10 cellular contexts compared by ENCODE assay signal in the genomic region with DNA sequence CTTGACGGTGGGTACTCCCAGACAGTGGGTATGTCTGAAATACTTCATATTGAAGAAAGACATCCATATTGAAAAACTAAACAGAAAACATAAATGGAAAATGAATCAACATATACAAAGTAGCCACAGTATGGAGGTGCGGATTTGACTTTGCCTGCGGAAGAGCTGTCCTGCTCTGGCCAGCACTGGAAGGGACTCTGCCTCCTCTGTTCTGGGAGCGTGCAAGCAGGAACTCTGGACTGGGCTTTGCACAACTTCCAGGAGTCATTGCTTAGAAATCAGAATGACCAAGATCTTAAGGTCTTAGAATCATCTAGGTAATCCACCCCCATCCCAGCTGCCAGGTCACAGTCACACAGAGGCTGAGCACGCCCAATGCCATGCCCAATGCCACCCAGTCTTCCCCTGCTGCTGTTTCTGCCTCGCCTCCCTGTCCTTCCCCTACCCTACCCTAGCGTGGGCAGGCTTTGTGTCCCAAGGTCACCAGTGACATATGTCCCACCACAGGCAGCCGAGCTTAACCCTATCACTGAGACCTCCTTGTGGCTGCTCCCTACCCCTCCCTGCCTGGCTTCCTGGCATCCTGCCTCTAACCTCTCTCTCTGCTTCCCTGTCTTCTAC. TPM values are rescaled to one million over a fixed set of nuclear protein-coding genes. Genes with fewer than 3 reads are reported as not detected.
DNase-seq lines count a peak whose midpoint lies in the region; ATAC-seq and TF ChIP-seq lines count a peak whose summit lies in the region.
"Had no signal": no experiment of that assay in that cellular context is flagged by ENCODE, and none has a peak within 500 bp of the region (broad histone marks: within the 10 kb centered on the region; RNA-seq: fewer than 3 reads in every experiment).

No MANE protein-coding gene starts in this region.

- H3K9me3 ChIP-seq in GM23248 (ENCODE audit: low read depth) (no peaks in the 10 kb centered on the region), WERI-Rb-1 (ENCODE audit: severe bottlenecking) (no peaks in the 10 kb centered on the region), left ventricle myocardium inferior (replicated peaks) (no peaks in the 10 kb centered on the region)

- no peak overlapping the region for H3K9ac ChIP-seq in GM23248

- peaks cover 2% of the 10 kb centered on the region for H3K27me3 Mint-ChIP-seq in progenitor cell of endocrine pancreas
- H3K27me3 Mint-ChIP-seq: activated naive CD8-positive, alpha-beta T cell; effector memory CD8-positive, alpha-beta T cell had no signal

- H3K9me3 Mint-ChIP-seq in progenitor cell of endocrine pancreas (ENCODE audit: low read depth), result no peaks in the 10 kb centered on the region
- H3K9me3 Mint-ChIP-seq: effector memory CD8-positive, alpha-beta T cell had no signal

- TF ChIP-seq CTCF in WERI-Rb-1 (IDR thresholded peaks at IDR 0.05; ENCODE audit: low read depth, low read length) (no peak), left ventricle myocardium inferior (IDR thresholded peaks at IDR 0.05; ENCODE audit: borderline replicate concordance) (no peak), progenitor cell of endocrine pancreas (IDR thresholded peaks at IDR 0.05; ENCODE audit: unreplicated experiment) (peak; percentile 9)

- in situ Hi-C loops in GM23248 (cut with MboI), result loop anchor here (10.0 kb wide), 2 partner anchors 157 to 317 kb away; no protein-coding TSS in a partner anchor

- no peaks in the 10 kb centered on the region for H3K36me3 ChIP-seq in GM23248 (ENCODE audit: low read depth)
- H3K36me3 ChIP-seq in WERI-Rb-1, result no peaks in the 10 kb centered on the region
- no peaks in the 10 kb centered on the region for H3K36me3 ChIP-seq in left ventricle myocardium inferior

- H3K9me2 ChIP-seq in GM23248 (ENCODE audit: insufficient read depth), result no peaks in the 10 kb centered on the region

- H3K4me3 ChIP-seq in GM23248, result no peak overlapping the region
- H3K4me3 ChIP-seq in WERI-Rb-1 (ENCODE audit: low read depth, low read length), result no peak overlapping the region
- H3K4me3 ChIP-seq in left ventricle myocardium inferior, result peak overlapping the region; percentile 12

- no peaks in the 10 kb centered on the region for H3K79me2 ChIP-seq in GM23248 (ENCODE audit: insufficient read depth)

- ATAC-seq in GM19351 (IDR thresholded peaks at IDR 0.05; ENCODE audit: unreplicated experiment) (no peak), GM19328 (IDR thresholded peaks at IDR 0.05; ENCODE audit: unreplicated experiment) (no peak)

- H3K4me1 Mint-ChIP-seq in progenitor cell of endocrine pancreas (ENCODE audit: low read depth), result peaks cover 9% of the 10 kb centered on the region

- no peaks in the 10 kb centered on the region for H3K27me3 ChIP-seq in GM23248 (replicated peaks; ENCODE audit: insufficient read depth)
- H3K27me3 ChIP-seq in WERI-Rb-1 (ENCODE audit: insufficient read depth, low read depth, severe bottlenecking), result no peaks in the 10 kb centered on the region
- no peaks in the 10 kb centered on the region for H3K27me3 ChIP-seq in left ventricle myocardium inferior (ENCODE audit: low read depth)

- no peak overlapping the region for H3K27ac Mint-ChIP-seq in progenitor cell of endocrine pancreas
- H3K27ac Mint-ChIP-seq: activated naive CD8-positive, alpha-beta T cell; effector memory CD8-positive, alpha-beta T cell had no signal

- WGBS in GM23248 (ENCODE audit: low coverage in 1 of 2, low lambda C conversion rate in 2 of 2, missing lambda C conversion rate in 2 of 2), 2 experiments, result 45 to 47% methylated on average over 8 of the region's 8 CpGs

- DNase-seq in GM23248 (peak; percentile 37), WERI-Rb-1 (peak; percentile 10), left ventricle myocardium inferior (no peak), progenitor cell of endocrine pancreas (ENCODE audit: low spot score, unreplicated experiment) (no peak), AG08396 (ENCODE audit: low spot score) (no peak)
- DNase-seq in activated effector memory CD4-positive, alpha-beta T cell treated with anti-CD3 and anti-CD28 coated beads, Interleukin-2, amount 50 U/mL, for 16 hours, result no peak

- H3K4me1 ChIP-seq in GM23248 (ENCODE audit: insufficient read depth), result peaks cover 15% of the 10 kb centered on the region; the same call in 1 of the 2 replicates
- H3K4me1 ChIP-seq in left ventricle myocardium inferior, result peaks cover 21% of the 10 kb centered on the region

- peaks cover 13% of the 10 kb centered on the region; the same call in 1 of the 2 replicates for H3F3A ChIP-seq in GM23248 (ENCODE audit: insufficient read depth)

- no peaks in the 10 kb centered on the region for H4K20me1 ChIP-seq in GM23248 (ENCODE audit: insufficient read depth)

- 0 out of 2 replicates have a peak overlapping the region, but pooled peaks have one; percentile 21 for H2AFZ ChIP-seq in GM23248

- intact Hi-C loops in left ventricle myocardium inferior (cut with micrococcal nuclease), result loop anchor here (10.0 kb wide), 1 partner anchor 167 kb away; no protein-coding TSS in a partner anchor

- no peak overlapping the region for H3K4me3 Mint-ChIP-seq in progenitor cell of endocrine pancreas (ENCODE audit: low read depth)
- H3K4me3 Mint-ChIP-seq: activated naive CD8-positive, alpha-beta T cell; effector memory CD8-positive, alpha-beta T cell had no signal

- H3K27ac ChIP-seq in GM23248, result no peak overlapping the region
- H3K27ac ChIP-seq in WERI-Rb-1, result no peak overlapping the region
- H3K27ac ChIP-seq in left ventricle myocardium inferior (replicated peaks), result peak overlapping the region; percentile 78

- H3K36me3 Mint-ChIP-seq in progenitor cell of endocrine pancreas (ENCODE audit: insufficient read depth), result no peaks in the 10 kb centered on the region
- H3K36me3 Mint-ChIP-seq: activated naive CD8-positive, alpha-beta T cell had no signal

- no peak overlapping the region for H3K4me2 ChIP-seq in GM23248 (ENCODE audit: unreplicated experiment)

RNA-seq across cellular contexts. Expression of gene CDC25A, which starts 36.3 kb away (rescaled TPM):
- 4.3 and 4.6 TPM in 2 replicates for total RNA-seq in GM23248 (2014; rRNA removed; shearing (Covaris generic))
- polyA plus RNA-seq in GM23248 (2016; fragmentation: Nextera tagmentation; extraction: Ambion mirVana), result 1.5 TPM in 2 replicates
- 0.52 TPM for total RNA-seq in left ventricle myocardium inferior
- total RNA-seq in progenitor cell of endocrine pancreas, result 20.5 and 24.5 TPM in 2 replicates

Comparison
In these comparisons a context has a peak if more than half of its experiments do, and no peak if none do; other contexts are left out.
1. DNase-seq: peak in GM23248 (single experiment) and WERI-Rb-1 (single experiment); none in left ventricle myocardium inferior (single experiment), progenitor cell of endocrine pancreas (single experiment), activated effector memory CD4-positive, alpha-beta T cell treated with anti-CD3 and anti-CD28 coated beads, Interleukin-2, amount 50 U/mL, for 16 hours (single experiment) and AG08396 (single experiment).